Comparison of ENCODE assay signal across 8 cellular contexts in the genomic region with DNA sequence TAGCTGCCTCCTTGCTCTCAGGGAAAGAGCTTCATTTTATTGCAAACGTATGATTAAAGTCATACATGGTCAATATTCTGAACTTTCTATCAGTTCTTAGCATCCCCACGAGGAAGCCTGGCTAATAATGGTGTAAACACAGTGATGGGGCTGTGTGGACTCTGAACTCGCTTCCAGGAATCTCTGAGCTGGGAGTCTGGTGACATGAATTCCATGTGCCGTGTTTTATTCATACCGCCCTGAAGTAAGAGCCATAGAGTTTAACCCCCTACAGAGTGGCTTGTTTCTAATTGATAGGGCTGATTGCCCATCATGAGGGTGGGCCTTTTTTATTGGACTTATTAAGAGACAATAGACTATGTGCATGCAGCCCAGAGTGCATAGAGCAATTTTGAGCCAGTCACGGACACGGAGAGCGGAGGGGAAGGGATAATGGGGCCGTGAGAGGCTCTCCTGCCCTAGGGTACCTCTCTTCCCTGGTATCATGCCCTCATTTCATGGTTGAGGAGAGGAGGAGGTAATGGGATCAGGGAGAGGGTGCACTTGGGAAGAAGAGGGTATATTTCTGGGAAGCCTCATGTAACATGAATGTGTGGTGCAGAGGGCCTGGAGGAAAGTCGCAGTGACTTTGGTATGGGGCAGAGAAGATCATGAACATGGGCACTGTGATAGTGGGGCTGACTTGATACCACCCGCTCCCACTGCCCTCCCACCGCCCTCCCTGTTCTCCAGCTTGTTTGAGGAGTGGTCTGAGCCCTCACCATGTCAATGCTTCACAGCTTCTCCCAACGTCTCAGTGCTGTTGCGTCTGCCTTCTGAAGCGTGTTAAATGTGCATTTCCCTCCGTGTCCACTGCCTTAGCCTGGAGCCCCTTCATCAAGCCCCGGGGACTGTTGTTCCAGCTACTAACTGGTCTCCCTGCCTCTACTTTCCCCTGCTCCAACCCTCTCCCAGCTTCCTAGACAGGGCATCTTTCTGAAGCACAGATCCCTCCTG.
DNase-seq lines count a peak whose midpoint lies in the region; ATAC-seq and TF ChIP-seq lines count a peak whose summit lies in the region.

No MANE protein-coding gene starts in this region.

- H3K9me3 ChIP-seq in sigmoid colon (no peaks in the 10 kb centered on the region), ovary (no peaks in the 10 kb centered on the region)

- DNase-seq in Daoy (ENCODE audit: low read depth) = peak; percentile 20
- no peak for DNase-seq in left cardiac atrium
- no peak for DNase-seq in sigmoid colon
- DNase-seq in stimulated activated naive CD8-positive, alpha-beta T cell treated with anti-CD3 and anti-CD28 coated beads, Interleukin-15, amount 100 ng/mL, for 72 hours = no peak
- no peak for DNase-seq in NCI-H226
- no peak for DNase-seq in NCI-H774 (lab: John Stamatoyannopoulos, UW)
- DNase-seq in ovary = no peak

- peaks cover 15% of the 10 kb centered on the region for H3K27me3 Mint-ChIP-seq in stimulated activated naive CD8-positive, alpha-beta T cell treated with anti-CD3 and anti-CD28 coated beads, Interleukin-15, amount 100 ng/mL, for 72 hours

- TF ChIP-seq POLR2A in sigmoid colon (IDR thresholded peaks at IDR 0.05) (no peak), ovary (IDR thresholded peaks at IDR 0.05) (no peak)

- TF ChIP-seq CTCF in WI38 (IDR thresholded peaks at IDR 0.05; ENCODE audit: low read depth, low read length) = no peak
- TF ChIP-seq CTCF in sigmoid colon (IDR thresholded peaks at IDR 0.05) = no peak
- no peak for TF ChIP-seq CTCF in ovary (IDR thresholded peaks at IDR 0.05)

- peak in 1 of 4 donors; percentile 21 for TF ChIP-seq EP300 in sigmoid colon (IDR thresholded peaks at IDR 0.05)
- TF ChIP-seq EP300 in ovary (IDR thresholded peaks at IDR 0.05) = no peak

- peaks cover 0 to 79% (median 66%) of the 10 kb centered on the region in 4 donors for H3K4me1 ChIP-seq in sigmoid colon
- H3K4me1 ChIP-seq in ovary (ENCODE audit: insufficient read depth) = peaks cover 24% of the 10 kb centered on the region

- WGBS in sigmoid colon, 2 donors = 68 to 80% methylated on average over 17 of the region's 17 CpGs
- 64 to 67% (median 66%) methylated on average over 17 of the region's 17 CpGs for WGBS in ovary, 3 donors

- no peaks in the 10 kb centered on the region for H3K36me3 ChIP-seq in sigmoid colon
- H3K36me3 ChIP-seq in ovary = no peaks in the 10 kb centered on the region

- peak; percentile 7 to 13 for ATAC-seq in left cardiac atrium
- no peak for ATAC-seq in stimulated activated naive CD8-positive, alpha-beta T cell treated with anti-CD3 and anti-CD28 coated beads, Interleukin-15, amount 100 ng/mL, for 72 hours

- H3K27me3 ChIP-seq in sigmoid colon (no peaks in the 10 kb centered on the region), ovary (no peaks in the 10 kb centered on the region)

- H3K4me1 Mint-ChIP-seq in stimulated activated naive CD8-positive, alpha-beta T cell treated with anti-CD3 and anti-CD28 coated beads, Interleukin-15, amount 100 ng/mL, for 72 hours = peaks cover 35% of the 10 kb centered on the region

- no peak overlapping the region for H3K4me3 Mint-ChIP-seq in stimulated activated naive CD8-positive, alpha-beta T cell treated with anti-CD3 and anti-CD28 coated beads, Interleukin-15, amount 100 ng/mL, for 72 hours

- H3K27ac Mint-ChIP-seq in stimulated activated naive CD8-positive, alpha-beta T cell treated with anti-CD3 and anti-CD28 coated beads, Interleukin-15, amount 100 ng/mL, for 72 hours = no peak overlapping the region

- intact Hi-C loops in left cardiac atrium (cut with DNase I) = no loop called here
- intact Hi-C loops in sigmoid colon (cut with DNase I) = loop anchor here (1.0 to 5.0 kb wide), 4 partner anchors 14 to 368 kb away; a partner anchor contains a TSS
- intact Hi-C loops in ovary (cut with DNase I) = no loop called here

- H3K27ac ChIP-seq in sigmoid colon (peak overlapping the region; percentile 89 to 98 (median 94)), ovary (peak overlapping the region in 1 of 2 donors; percentile 0)

- H3K4me3 ChIP-seq in WI38 (ENCODE audit: low read depth, low read length) = peak overlapping the region; percentile 41
- peak overlapping the region in 1 of 4 donors; percentile 4 for H3K4me3 ChIP-seq in sigmoid colon
- no peak overlapping the region for H3K4me3 ChIP-seq in ovary

- H3K9me3 Mint-ChIP-seq in stimulated activated naive CD8-positive, alpha-beta T cell treated with anti-CD3 and anti-CD28 coated beads, Interleukin-15, amount 100 ng/mL, for 72 hours = peaks cover 4 to 16% of the 10 kb centered on the region in 2 donors
